8 cellular contexts compared by ENCODE assay signal in the genomic region with DNA sequence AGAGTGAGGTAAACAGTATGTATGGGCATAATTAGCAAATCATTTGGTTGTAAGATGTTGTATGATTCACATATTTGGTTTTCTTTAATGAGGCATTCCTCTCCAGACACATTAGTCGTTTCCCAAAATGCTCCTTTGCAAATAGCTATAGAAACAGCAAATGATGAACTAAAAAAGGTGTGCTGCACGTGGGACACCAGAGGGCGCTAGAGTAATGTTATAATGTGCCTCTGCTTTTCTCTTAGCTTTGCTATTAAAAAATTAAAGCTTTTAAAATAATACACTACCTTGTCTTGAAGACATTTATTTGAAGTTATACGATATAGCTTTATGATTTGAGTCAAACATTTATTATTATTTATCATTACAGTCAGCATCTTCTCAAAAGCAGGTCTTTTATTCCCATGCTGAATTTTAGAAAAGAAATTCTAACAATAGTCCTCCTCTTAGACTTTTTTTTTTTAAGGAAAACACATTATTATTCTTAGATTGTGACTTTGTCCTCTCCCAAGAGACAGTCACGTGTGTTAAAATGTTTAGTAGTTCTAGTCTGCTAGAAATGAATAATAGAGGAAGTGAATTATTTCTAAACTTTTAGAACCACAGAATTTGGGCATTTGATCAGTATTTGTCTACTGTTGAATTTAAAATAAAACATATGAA.
A peak's percentile ranks its signal among the peaks of the same experiment; 100 is the strongest.
DNase-seq lines count a peak whose midpoint lies in the region; ATAC-seq and TF ChIP-seq lines count a peak whose summit lies in the region.

No MANE protein-coding gene starts in this region.

- CTCF ChIA-PET in activated CD8-positive, alpha-beta memory T cell treated with anti-CD3 and anti-CD28 coated beads, Interleukin-2, amount 10 ng/mL, durations not matched to agents 7 days and 5 days (lab: Charles Lee), result interaction anchor here (0.6 to 2.1 kb wide), 32 partner anchors 8 to 730 kb away, joined by 3 to 18 read pairs (median 4); a partner anchor contains a TSS

- no peak overlapping the region for H3K4me3 ChIP-seq in fibroblast of pulmonary artery (replicated peaks; ENCODE audit: low read depth, low read length)
- no peak overlapping the region for H3K4me3 ChIP-seq in neutrophil (ENCODE audit: low read depth in 1 of 2, low read length in 1 of 2)

- H3K4me1 Mint-ChIP-seq in activated CD8-positive, alpha-beta memory T cell treated with anti-CD3 and anti-CD28 coated beads, Interleukin-2, amount 10 ng/mL, durations not matched to agents 7 days and 5 days, result peaks cover 5% of the 10 kb centered on the region

- no peak overlapping the region for H3K27ac Mint-ChIP-seq in activated CD8-positive, alpha-beta memory T cell treated with anti-CD3 and anti-CD28 coated beads, Interleukin-2, amount 10 ng/mL, durations not matched to agents 7 days and 5 days

- DNase-seq in DMS153 (lab: John Stamatoyannopoulos, UW) (peak; percentile 66), NCI-H82 treated with DMSO at 0.1 percent for 48 hours (lab: John Stamatoyannopoulos, UW; ENCODE audit: unreplicated experiment) (peak; percentile 34), fibroblast of pulmonary artery (ENCODE audit: low read depth) (peak; percentile 85), omental fat pad (ENCODE audit: low spot score) (no peak), NCI-H774 (lab: John Stamatoyannopoulos, UW) (no peak)
- DNase-seq in activated CD8-positive, alpha-beta memory T cell treated with anti-CD3 and anti-CD28 coated beads, Interleukin-2, amount 10 ng/mL, durations not matched to agents 7 days and 5 days, result peak; percentile 52

- no peaks in the 10 kb centered on the region for H3K36me3 ChIP-seq in neutrophil

- H3K9me3 Mint-ChIP-seq in activated CD8-positive, alpha-beta memory T cell treated with anti-CD3 and anti-CD28 coated beads, Interleukin-2, amount 10 ng/mL, durations not matched to agents 7 days and 5 days (ENCODE audit: low read depth), result no peaks in the 10 kb centered on the region

- no peaks in the 10 kb centered on the region for H3K9me3 ChIP-seq in neutrophil

- no peak overlapping the region for H3K4me3 Mint-ChIP-seq in activated CD8-positive, alpha-beta memory T cell treated with anti-CD3 and anti-CD28 coated beads, Interleukin-2, amount 10 ng/mL, durations not matched to agents 7 days and 5 days

- peak; percentile 55 for ATAC-seq in HG02884 (IDR thresholded peaks at IDR 0.05; ENCODE audit: unreplicated experiment)
- no peak for ATAC-seq in activated CD8-positive, alpha-beta memory T cell treated with anti-CD3 and anti-CD28 coated beads, Interleukin-2, amount 10 ng/mL, durations not matched to agents 7 days and 5 days
- ATAC-seq in omental fat pad (ENCODE audit: low FRiP score), result no peak

- H3K4me1 ChIP-seq in neutrophil (ENCODE audit: control insufficient read depth in 1 of 2, insufficient read depth in 1 of 2, low read depth in 1 of 2, low read length in 1 of 2), result peaks cover 25 to 28% of the 10 kb centered on the region in 2 experiments

- H3K27me3 ChIP-seq in neutrophil, result no peaks in the 10 kb centered on the region

- H3K27me3 Mint-ChIP-seq in activated CD8-positive, alpha-beta memory T cell treated with anti-CD3 and anti-CD28 coated beads, Interleukin-2, amount 10 ng/mL, durations not matched to agents 7 days and 5 days, result peaks cover 47% of the 10 kb centered on the region

- H3K27ac ChIP-seq in neutrophil, result peak overlapping the region; percentile 62

- TF ChIP-seq CTCF in fibroblast of pulmonary artery (IDR thresholded peaks at IDR 0.05; ENCODE audit: low read length, missing control alignments), result peak; percentile 89
- peak; percentile 84 for TF ChIP-seq CTCF in neutrophil (IDR thresholded peaks at IDR 0.05)
- TF ChIP-seq CTCF in omental fat pad (IDR thresholded peaks at IDR 0.05), result peak in 1 of 3 donors; percentile 72

- no peaks in the 10 kb centered on the region for H3K36me3 Mint-ChIP-seq in activated CD8-positive, alpha-beta memory T cell treated with anti-CD3 and anti-CD28 coated beads, Interleukin-2, amount 10 ng/mL, durations not matched to agents 7 days and 5 days

Comparison
In these comparisons a context has a peak if more than half of its experiments do, and no peak if none do; other contexts are left out.
1. DNase-seq: peak in DMS153 (single experiment), NCI-H82 treated with DMSO at 0.1 percent for 48 hours (single experiment), activated CD8-positive, alpha-beta memory T cell treated with anti-CD3 and anti-CD28 coated beads, Interleukin-2, amount 10 ng/mL, durations not matched to agents 7 days and 5 days (single experiment) and fibroblast of pulmonary artery (single experiment); none in omental fat pad (single experiment) and NCI-H774 (single experiment).